Comparison of ENCODE assay signal across 8 cellular contexts in the genomic region with DNA sequence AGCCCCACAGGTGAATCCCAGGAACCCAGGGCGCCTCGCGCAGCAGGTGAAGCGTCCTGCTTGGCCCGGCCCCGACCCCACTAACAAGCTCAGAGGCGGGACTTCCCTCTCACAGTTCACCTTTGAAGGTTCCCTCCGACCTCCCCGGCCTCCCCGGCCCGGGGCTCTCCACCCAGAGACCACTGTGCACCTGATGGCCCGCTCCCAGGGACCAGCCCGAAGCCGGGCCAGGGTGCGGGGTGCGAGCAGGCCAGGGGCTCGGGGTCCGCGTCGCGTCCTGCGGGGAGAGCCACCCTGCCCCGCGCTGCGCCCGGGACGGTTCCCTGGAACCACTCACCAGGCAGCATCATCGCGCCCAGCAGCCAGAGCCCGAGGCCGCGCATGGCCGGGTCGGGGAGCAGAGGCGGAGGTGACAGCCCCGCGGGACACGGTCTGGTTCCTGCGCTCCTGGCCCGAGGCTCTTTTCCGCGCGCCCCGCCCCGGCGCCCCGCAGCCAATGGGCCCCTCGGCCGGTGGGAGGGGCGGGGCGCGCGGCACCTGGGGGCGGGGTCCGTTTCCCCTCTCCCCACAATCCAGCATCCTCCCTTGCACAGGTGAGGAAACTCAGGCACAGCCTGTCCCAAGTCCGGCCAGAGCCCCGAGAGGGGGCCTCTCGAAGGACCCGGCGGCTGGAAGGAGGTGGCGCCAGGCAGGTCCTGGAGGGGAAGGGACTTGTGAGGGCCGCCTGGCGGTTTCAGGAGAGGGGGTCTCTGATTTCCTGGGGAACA. TPM values are rescaled to one million over a fixed set of nuclear protein-coding genes. Genes with fewer than 3 reads are reported as not detected.
DNase-seq lines count a peak whose midpoint lies in the region; ATAC-seq and TF ChIP-seq lines count a peak whose summit lies in the region.

A gene (minus strand): TSS at position 434 of the 767 bp plus-strand sequence. CDS start 51 bp downstream, at position 383.

- H3K9ac ChIP-seq in smooth muscle cell (ENCODE audit: low read depth): no peak within 1 kb of the TSS

- peaks cover 50% of the 10 kb centered on the region for H3K4me1 ChIP-seq in CD8-positive, alpha-beta T cell (ENCODE audit: insufficient read depth, low read length)
- H3K4me1 ChIP-seq in smooth muscle cell (ENCODE audit: low read depth): peaks cover 12% of the 10 kb centered on the region

- peak; percentile 29 for ATAC-seq in CD8-positive, alpha-beta T cell
- peak; percentile 50 for ATAC-seq in GM19455 (IDR thresholded peaks at IDR 0.05; ENCODE audit: unreplicated experiment)

- H3K4me2 ChIP-seq in smooth muscle cell: peak within 1 kb of the TSS; percentile 59

- peaks cover 14% of the 10 kb centered on the region for H4K20me1 ChIP-seq in smooth muscle cell (ENCODE audit: low read depth)

- 17% methylated on average over 42 of the region's 63 CpGs for WGBS in smooth muscle cell (ENCODE audit: low lambda C conversion rate)

- intact Hi-C loops in CD8-positive, alpha-beta T cell (cut with DNase I, micrococcal nuclease): loop anchor here in 1 of 2 experiments (10.0 kb wide), 1 partner anchor 132 kb away; no protein-coding TSS in a partner anchor
- intact Hi-C loops in head of caudate nucleus (cut with DNase I): no loop called here

- peak within 1 kb of the TSS; percentile 73 for H3K27ac ChIP-seq in CD8-positive, alpha-beta T cell (ENCODE audit: low read depth, low read length)
- peak within 1 kb of the TSS; percentile 68 for H3K27ac ChIP-seq in smooth muscle cell (ENCODE audit: low read depth)

- peak within 1 kb of the TSS; percentile 73 for H3K4me3 ChIP-seq in CD8-positive, alpha-beta T cell (ENCODE audit: low read depth, low read length)
- no peak within 1 kb of the TSS for H3K4me3 ChIP-seq in smooth muscle cell

- POLR2A ChIA-PET in CD8-positive, alpha-beta T cell (lab: Charles Lee): interaction anchor here (1.0 to 2.9 kb wide), 3 partner anchors 13 to 18 kb away, joined by 4 to 14 read pairs (median 5); no protein-coding TSS in a partner anchor

- H3K9me3 ChIP-seq in CD8-positive, alpha-beta T cell (ENCODE audit: low read length): no peaks in the 10 kb centered on the region
- H3K9me3 ChIP-seq in smooth muscle cell (replicated peaks; ENCODE audit: low read depth): no peaks in the 10 kb centered on the region

- no peaks in the 10 kb centered on the region for H3K79me2 ChIP-seq in smooth muscle cell (ENCODE audit: low read depth)

- no peaks in the 10 kb centered on the region for H3K27me3 Mint-ChIP-seq in CD8-positive, alpha-beta T cell (ENCODE audit: low read depth)
- H3K27me3 Mint-ChIP-seq in glutamatergic neuron (ENCODE audit: unreplicated experiment): peaks cover 2% of the 10 kb centered on the region

- CTCF ChIA-PET in CD8-positive, alpha-beta T cell (lab: Charles Lee): interaction anchor here (0.9 to 3.6 kb wide), 3 partner anchors 19 to 410 kb away, joined by 3 to 18 read pairs (median 16); no protein-coding TSS in a partner anchor

- peaks cover 20% of the 10 kb centered on the region for H3K36me3 Mint-ChIP-seq in CD8-positive, alpha-beta T cell
- no peaks in the 10 kb centered on the region for H3K36me3 Mint-ChIP-seq in glutamatergic neuron (ENCODE audit: unreplicated experiment)

- no peaks in the 10 kb centered on the region for H3K27me3 ChIP-seq in CD8-positive, alpha-beta T cell (ENCODE audit: insufficient read depth, low read length)
- peaks cover 23% of the 10 kb centered on the region for H3K27me3 ChIP-seq in smooth muscle cell (ENCODE audit: low read depth)

- peaks cover 40% of the 10 kb centered on the region for H3K4me1 Mint-ChIP-seq in CD8-positive, alpha-beta T cell (ENCODE audit: low read depth)
- H3K4me1 Mint-ChIP-seq in glutamatergic neuron (ENCODE audit: low read depth, unreplicated experiment): peaks cover 6% of the 10 kb centered on the region

- H3K36me3 ChIP-seq in CD8-positive, alpha-beta T cell (ENCODE audit: insufficient read depth, low read length): peaks cover 5% of the 10 kb centered on the region
- no peaks in the 10 kb centered on the region for H3K36me3 ChIP-seq in smooth muscle cell (ENCODE audit: low read depth)

- DNase-seq in CD8-positive, alpha-beta T cell: peak in 6 of 7 experiments; percentile 52 to 74 (median 66)
- peak; percentile 44 for DNase-seq in HT-29 (ENCODE audit: low spot score)
- DNase-seq in activated CD8-positive, alpha-beta memory T cell treated with anti-CD3 and anti-CD28 coated beads, Interleukin-2, amount 50 U/mL, for 4 hours: peak; percentile 67
- DNase-seq in glutamatergic neuron: peak; percentile 63
- no peak for DNase-seq in smooth muscle cell (lab: John Stamatoyannopoulos, UW; ENCODE audit: unreplicated experiment)
- no peak for DNase-seq in NCI-H187 treated with DMSO at 0.1 percent for 48 hours (lab: John Stamatoyannopoulos, UW)
- no peak for DNase-seq in head of caudate nucleus

- peaks cover 4% of the 10 kb centered on the region for H3F3A ChIP-seq in smooth muscle cell (ENCODE audit: low read depth)

- H3K9me3 Mint-ChIP-seq in CD8-positive, alpha-beta T cell: no peaks in the 10 kb centered on the region
- no peaks in the 10 kb centered on the region for H3K9me3 Mint-ChIP-seq in glutamatergic neuron (ENCODE audit: unreplicated experiment)

- no peak within 1 kb of the TSS for H2AFZ ChIP-seq in smooth muscle cell (ENCODE audit: low read depth)

- H3K4me3 Mint-ChIP-seq in CD8-positive, alpha-beta T cell: peak within 1 kb of the TSS; percentile 82
- no peak within 1 kb of the TSS for H3K4me3 Mint-ChIP-seq in glutamatergic neuron (ENCODE audit: unreplicated experiment)

- peak within 1 kb of the TSS; percentile 95 for H3K27ac Mint-ChIP-seq in CD8-positive, alpha-beta T cell
- no peak within 1 kb of the TSS for H3K27ac Mint-ChIP-seq in glutamatergic neuron (ENCODE audit: unreplicated experiment)

- no peak for TF ChIP-seq CTCF in CD8-positive, alpha-beta T cell (IDR thresholded peaks at IDR 0.05)
- TF ChIP-seq CTCF in glutamatergic neuron (IDR thresholded peaks at IDR 0.05; ENCODE audit: partially characterized antibody, unreplicated experiment): no peak
- TF ChIP-seq CTCF in smooth muscle cell (IDR thresholded peaks at IDR 0.05; ENCODE audit: borderline replicate concordance, insufficient read depth, poor library complexity, severe bottlenecking): no peak

RNA-seq across cellular contexts. Expression of the gene that starts here (rescaled TPM):
- total RNA-seq in CD8-positive, alpha-beta T cell: 10 to 100 TPM; 67.0 to 67.3 TPM
- 73.5 and 78.5 TPM in 2 replicates for total RNA-seq in HT-29 (2014; rRNA removed; shearing (Covaris generic))
- total RNA-seq in glutamatergic neuron (ENCODE audit: unreplicated experiment) (5.4 TPM), smooth muscle cell (0.36 and 0.85 TPM in 2 replicates)
- polyA plus RNA-seq in smooth muscle cell: 0.70 and 0.96 TPM in 2 replicates

Comparison
In these comparisons a context has a peak if more than half of its experiments do, and no peak if none do; other contexts are left out.
1. RNA of the gene that starts here (total RNA-seq): 73.5 to 78.5 TPM in HT-29 and 67.0 to 67.3 TPM in CD8-positive, alpha-beta T cell; 5.4 TPM in glutamatergic neuron (single experiment) and 0.36 to 0.85 TPM in smooth muscle cell; every median in the first group is over 10 times any median in the second.
2. DNase-seq: peak in CD8-positive, alpha-beta T cell (6 of 7), HT-29 (single experiment), activated CD8-positive, alpha-beta memory T cell treated with anti-CD3 and anti-CD28 coated beads, Interleukin-2, amount 50 U/mL, for 4 hours (single experiment) and glutamatergic neuron (single experiment); none in smooth muscle cell (single experiment), NCI-H187 treated with DMSO at 0.1 percent for 48 hours (single experiment) and head of caudate nucleus (0 of 42).